8 cellular contexts compared by ENCODE assay signal in the genomic region with DNA sequence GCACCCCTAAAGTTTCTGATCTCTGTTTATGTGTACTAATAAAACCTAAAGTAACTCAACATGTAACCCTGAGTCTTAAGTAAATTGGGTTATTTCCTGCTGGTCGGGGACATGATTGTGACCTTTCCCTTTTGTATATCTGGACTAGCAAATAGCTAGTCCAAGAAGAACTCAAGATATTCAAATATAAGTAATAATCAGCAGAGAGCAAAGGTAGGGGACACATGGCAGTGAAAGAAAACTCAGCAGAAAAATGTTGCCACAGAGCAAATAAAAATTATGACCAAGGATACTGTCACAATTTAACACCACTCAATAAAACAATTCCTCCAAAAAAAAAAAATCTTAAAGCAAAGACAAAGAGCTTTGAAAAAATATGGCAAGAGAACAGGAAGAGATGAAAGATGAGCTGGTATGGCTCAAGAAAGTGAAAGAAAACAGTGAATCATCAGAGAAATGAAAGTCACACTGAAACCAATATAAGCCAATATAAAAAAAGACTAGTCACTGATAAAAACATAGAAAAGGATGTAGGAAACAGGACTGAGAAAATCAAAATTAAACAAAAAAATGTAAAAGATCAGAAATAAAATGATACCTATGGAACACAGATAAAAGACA. TPM values are rescaled to one million over a fixed set of nuclear protein-coding genes. Genes with fewer than 3 reads are reported as not detected.
A peak's percentile ranks its signal among the peaks of the same experiment; 100 is the strongest.
DNase-seq lines count a peak whose midpoint lies in the region; ATAC-seq and TF ChIP-seq lines count a peak whose summit lies in the region.

No MANE protein-coding gene starts in this region.

- H3K36me3 ChIP-seq in testis (ENCODE audit: low read depth, missing control alignments) = no peaks in the 10 kb centered on the region

- no peak overlapping the region for H3K4me3 ChIP-seq in testis

- peak overlapping the region; percentile 2 to 73 for H3K27ac Mint-ChIP-seq in effector memory CD8-positive, alpha-beta T cell

- TF ChIP-seq CTCF in GM20000 (IDR thresholded peaks at IDR 0.05; ENCODE audit: extremely low read depth, missing control alignments) (no peak), testis (IDR thresholded peaks at IDR 0.05) (no peak)

- H3K4me1 Mint-ChIP-seq in effector memory CD8-positive, alpha-beta T cell (ENCODE audit: low read depth in 2 of 2) = peaks cover 15 to 21% of the 10 kb centered on the region in 2 donors

- DNase-seq in ELR (ENCODE audit: low read depth) = peak; percentile 65
- DNase-seq in GM20000 (ENCODE audit: low spot score) = peak; percentile 41
- no peak for DNase-seq in effector memory CD8-positive, alpha-beta T cell
- DNase-seq in superior temporal gyrus (ENCODE audit: extremely low spot score) = no peak
- DNase-seq in COR-L47 (lab: John Stamatoyannopoulos, UW) = no peak
- DNase-seq in testis = no peak
- DNase-seq in NCI-H1436 treated with DMSO at 0.1 percent for 48 hours (lab: John Stamatoyannopoulos, UW) = no peak

- no peaks in the 10 kb centered on the region for H3K4me1 ChIP-seq in testis

- H3K27me3 Mint-ChIP-seq in effector memory CD8-positive, alpha-beta T cell = no peaks in the 10 kb centered on the region

- H3K9me3 Mint-ChIP-seq in effector memory CD8-positive, alpha-beta T cell = no peaks in the 10 kb centered on the region

- H3K4me3 Mint-ChIP-seq in effector memory CD8-positive, alpha-beta T cell = peak overlapping the region; percentile 1 to 25

- intact Hi-C loops in testis (cut with DNase I; ENCODE audit: low total_unique reads) = no loop called here

- no peak for TF ChIP-seq POLR2A in testis (IDR thresholded peaks at IDR 0.05)

- H3K27me3 ChIP-seq in testis = no peaks in the 10 kb centered on the region

- 63 to 70% methylated on average over 1 of the region's 1 CpG for WGBS in testis, 2 donors

- H3K27ac ChIP-seq in testis = no peak overlapping the region

- H3K9me3 ChIP-seq in testis = no peaks in the 10 kb centered on the region

- peak; percentile 65 for ATAC-seq in HG03457 (IDR thresholded peaks at IDR 0.05; ENCODE audit: unreplicated experiment)
- peak; percentile 51 for ATAC-seq in effector memory CD8-positive, alpha-beta T cell (replicated peaks)

- H3K36me3 Mint-ChIP-seq in effector memory CD8-positive, alpha-beta T cell (ENCODE audit: insufficient read depth) = peaks cover 15% of the 10 kb centered on the region

RNA-seq across cellular contexts. Expression of gene HLTF, which starts 43.5 kb away (rescaled TPM):
- total RNA-seq in testis = 100 to 1,000 TPM; 170 to 200 TPM
- 57.3 TPM for polyA plus RNA-seq in testis (ENCODE audit: insufficient read depth, low read depth, low replicate concordance)

RNA-seq across cellular contexts. Expression of gene GYG1, which starts 51.5 kb away (rescaled TPM):
- 100 to 1,000 TPM; 128 to 138 TPM for total RNA-seq in testis
- 303 TPM for polyA plus RNA-seq in testis (ENCODE audit: insufficient read depth, low read depth, low replicate concordance)

Comparison
In these comparisons a context has a peak if more than half of its experiments do, and no peak if none do; other contexts are left out.
1. DNase-seq: peak in ELR (single experiment) and GM20000 (single experiment); none in effector memory CD8-positive, alpha-beta T cell (0 of 3), superior temporal gyrus (single experiment), COR-L47 (single experiment), testis (single experiment) and NCI-H1436 treated with DMSO at 0.1 percent for 48 hours (single experiment).